ENCODE assay signal across 8 cellular contexts in the genomic region with DNA sequence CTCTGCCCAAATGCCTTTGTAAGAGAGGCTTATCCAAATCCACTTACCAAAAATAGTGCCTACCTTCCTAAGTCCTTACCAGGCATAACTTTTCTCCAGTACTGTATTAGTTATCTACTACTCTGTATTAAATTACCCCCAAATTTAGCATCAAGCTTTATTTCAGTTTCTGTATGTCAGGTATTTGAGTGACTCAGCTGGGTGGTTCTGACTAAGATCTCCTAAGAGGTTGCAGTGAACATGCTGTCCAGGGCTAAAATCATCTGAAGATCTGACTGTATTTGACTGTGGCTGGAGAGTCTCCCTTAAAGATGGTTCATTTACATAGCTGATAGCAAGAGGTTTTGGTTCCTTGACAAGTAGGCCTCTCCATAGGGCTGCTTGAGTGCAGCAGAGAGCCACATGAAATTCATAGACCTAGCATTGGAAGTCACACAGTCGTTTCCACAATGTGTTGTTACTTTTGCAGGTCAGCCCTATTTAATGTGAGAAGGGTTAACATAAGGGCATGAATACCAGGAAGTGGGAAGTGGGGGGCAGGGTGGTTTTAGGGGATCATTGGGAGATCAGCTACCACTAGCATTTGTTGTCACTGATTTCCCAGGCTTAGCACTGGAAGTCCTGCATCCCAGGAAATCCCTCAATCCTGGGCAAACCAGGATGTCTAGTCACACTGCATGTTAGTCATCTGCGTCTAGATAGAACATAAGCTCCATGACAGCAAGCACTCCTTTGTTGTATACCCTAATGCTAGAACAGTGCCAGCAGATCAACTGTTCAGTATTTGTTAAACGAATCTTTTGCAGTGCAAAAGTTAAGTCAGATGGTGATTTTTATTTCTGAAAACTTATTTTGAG. TPM values are rescaled to one million over a fixed set of nuclear protein-coding genes. Genes with fewer than 3 reads are reported as not detected.
DNase-seq lines count a peak whose midpoint lies in the region; ATAC-seq and TF ChIP-seq lines count a peak whose summit lies in the region.

No MANE protein-coding gene starts in this region.

- peak overlapping the region in 2 of 4 donors; percentile 92 to 97 for H3K4me3 ChIP-seq in gastrocnemius medialis
- H3K4me3 ChIP-seq in upper lobe of left lung, result no peak overlapping the region

- TF ChIP-seq CTCF in gastrocnemius medialis (IDR thresholded peaks at IDR 0.05 in 4 of 5, conservative IDR thresholded peaks at IDR 0.05 in 1 of 5) (no peak), upper lobe of left lung (IDR thresholded peaks at IDR 0.05) (no peak)

- H3K4me1 Mint-ChIP-seq in activated T-cell treated with anti-CD3 and anti-CD28 coated beads, Interleukin-2, amount 50 U/mL, for 24 hours (ENCODE audit: low read depth), result peaks cover 74% of the 10 kb centered on the region

- ATAC-seq in HG02840 (IDR thresholded peaks at IDR 0.05; ENCODE audit: low FRiP score, unreplicated experiment) (peak; percentile 79), gastrocnemius medialis (peak; percentile 35 to 40), upper lobe of left lung (ENCODE audit: low FRiP score in 2 of 2) (no peak)

- H3K36me3 ChIP-seq in gastrocnemius medialis (peaks cover 0 to 9% of the 10 kb centered on the region in 2 donors), upper lobe of left lung (peaks cover 3 to 9% (median 8%) of the 10 kb centered on the region in 4 donors)

- H3K27ac ChIP-seq in gastrocnemius medialis (peak overlapping the region; percentile 87 to 94 (median 92)), upper lobe of left lung (peak overlapping the region in 1 of 4 donors; percentile 11)

- WGBS in upper lobe of left lung, 2 donors, result 66 to 80% methylated on average over 3 of the region's 3 CpGs

- no peaks in the 10 kb centered on the region for H3K9me3 Mint-ChIP-seq in activated T-cell treated with anti-CD3 and anti-CD28 coated beads, Interleukin-2, amount 50 U/mL, for 24 hours

- in situ Hi-C loops in gastrocnemius medialis (cut with MboI; ENCODE audit: low sequenced_read_pairs in 4 of 4), result loop anchor here in 3 of 4 donors (25.0 kb wide), 2 partner anchors 320 to 720 kb away; no protein-coding TSS in a partner anchor

- peak overlapping the region; percentile 94 for H3K27ac Mint-ChIP-seq in activated T-cell treated with anti-CD3 and anti-CD28 coated beads, Interleukin-2, amount 50 U/mL, for 24 hours

- H3K4me1 ChIP-seq in gastrocnemius medialis (peaks cover 82% of the 10 kb centered on the region in 2 donors), upper lobe of left lung (peaks cover 31 to 46% (median 36%) of the 10 kb centered on the region in 4 donors)

- no peak for DNase-seq in activated T-cell treated with anti-CD3 and anti-CD28 coated beads, Interleukin-2, amount 50 U/mL, for 24 hours
- no peak for DNase-seq in activated T-cell treated with anti-CD3 and anti-CD28 coated beads for 4 hours
- DNase-seq in OCI-M1 (lab: John Stamatoyannopoulos, UW), result peak; percentile 7
- DNase-seq in erythroblast (lab: John Stamatoyannopoulos, UW), result peak; percentile 39 to 49
- peak; percentile 29 to 49 for DNase-seq in gastrocnemius medialis
- DNase-seq in upper lobe of left lung, result no peak
- no peak for DNase-seq in hypothalamus (lab: John Stamatoyannopoulos, UW)

- H3K27me3 Mint-ChIP-seq in activated T-cell treated with anti-CD3 and anti-CD28 coated beads, Interleukin-2, amount 50 U/mL, for 24 hours, result no peaks in the 10 kb centered on the region

- intact Hi-C loops in gastrocnemius medialis (cut with DNase I; ENCODE audit: low total_unique reads), result loop anchor here (10.0 kb wide), 1 partner anchor 467 kb away; a partner anchor contains a TSS

- no peak for TF ChIP-seq POLR2A in erythroblast (IDR thresholded peaks at IDR 0.05; ENCODE audit: low read length)
- TF ChIP-seq POLR2A in gastrocnemius medialis (IDR thresholded peaks at IDR 0.05), result peak in 1 of 2 donors; percentile 9
- TF ChIP-seq POLR2A in upper lobe of left lung (IDR thresholded peaks at IDR 0.05), result no peak

- H3K9me3 ChIP-seq in gastrocnemius medialis, result no peaks in the 10 kb centered on the region
- no peaks in the 10 kb centered on the region for H3K9me3 ChIP-seq in upper lobe of left lung

- H3K27me3 ChIP-seq in gastrocnemius medialis, result no peaks in the 10 kb centered on the region
- no peaks in the 10 kb centered on the region for H3K27me3 ChIP-seq in upper lobe of left lung

- H3K4me3 Mint-ChIP-seq in activated T-cell treated with anti-CD3 and anti-CD28 coated beads, Interleukin-2, amount 50 U/mL, for 24 hours, result peak overlapping the region; percentile 97

- H3K36me3 Mint-ChIP-seq in activated T-cell treated with anti-CD3 and anti-CD28 coated beads, Interleukin-2, amount 50 U/mL, for 24 hours (ENCODE audit: low read depth), result peaks cover 54% of the 10 kb centered on the region

- TF ChIP-seq EP300 in upper lobe of left lung (IDR thresholded peaks at IDR 0.05), result no peak

RNA-seq across cellular contexts. Expression of a gene that starts 2.0 kb away (rescaled TPM):
- total RNA-seq in gastrocnemius medialis, result 100 to 1,000 TPM in 2 of 4 donors, 10 to 100 TPM in 2; 44.8 to 150 (median 75.1) TPM
- total RNA-seq in upper lobe of left lung, result 10 to 100 TPM; 15.3 to 45.0 (median 31.5) TPM

Comparison
In these comparisons a context has a peak if more than half of its experiments do, and no peak if none do; other contexts are left out.
1. DNase-seq: peak in OCI-M1 (single experiment), erythroblast (2 of 2) and gastrocnemius medialis (2 of 2); none in activated T-cell treated with anti-CD3 and anti-CD28 coated beads, Interleukin-2, amount 50 U/mL, for 24 hours (single experiment), activated T-cell treated with anti-CD3 and anti-CD28 coated beads for 4 hours (single experiment), upper lobe of left lung (0 of 2) and hypothalamus (0 of 51).
2. ATAC-seq: peak in HG02840 (single experiment) and gastrocnemius medialis (2 of 2); none in upper lobe of left lung (0 of 2).